ENCODE assay signal across 9 cellular contexts in genomic region chr9:119961774-119962408, GRCh38.
DNase-seq lines count a peak whose midpoint lies in the region; ATAC-seq, FAIRE-seq and TF ChIP-seq lines count a peak whose summit lies in the region.
"Had no signal": no experiment of that assay in that cellular context is flagged by ENCODE, and none has a peak within 500 bp of the region (broad histone marks: within the 10 kb centered on the region; RNA-seq: fewer than 3 reads in every experiment).

No MANE protein-coding gene starts in this region.

- TF ChIP-seq CTCF in AG10803 (conservative IDR thresholded peaks at IDR 0.05; ENCODE audit: low read length) (peak; percentile 58), WTC11 (IDR thresholded peaks at IDR 0.05) (peak; percentile 62; the same call in 1 of the 2 replicates)

- H3K27me3 ChIP-seq in H7 (ENCODE audit: control insufficient read depth, insufficient read depth, low read length) (no peaks in the 10 kb centered on the region), MG63 (no peaks in the 10 kb centered on the region)
- H3K27me3 ChIP-seq in CD8-positive, alpha-beta memory T cell (ENCODE audit: insufficient read depth, low read length, poor library complexity, severe bottlenecking): no peaks in the 10 kb centered on the region

- H3K36me3 ChIP-seq in H7 (replicated peaks; ENCODE audit: control insufficient read depth, insufficient read depth, low read length): no peaks in the 10 kb centered on the region
- H3K36me3 ChIP-seq in MG63: no peaks in the 10 kb centered on the region
- no peaks in the 10 kb centered on the region for H3K36me3 ChIP-seq in CD8-positive, alpha-beta memory T cell (ENCODE audit: insufficient read depth, low read length)

- H3K27ac Mint-ChIP-seq in WTC11: peak overlapping the region; percentile 22
- H3K27ac Mint-ChIP-seq in CD8-positive, alpha-beta memory T cell: no peak overlapping the region
- H3K27ac Mint-ChIP-seq: brain had no signal

- no peak overlapping the region for H3K4me3 Mint-ChIP-seq in WTC11
- H3K4me3 Mint-ChIP-seq in CD8-positive, alpha-beta memory T cell: no peak overlapping the region
- H3K4me3 Mint-ChIP-seq: brain had no signal

- H3K4me1 Mint-ChIP-seq in WTC11: peaks cover 38% of the 10 kb centered on the region
- no peaks in the 10 kb centered on the region for H3K4me1 Mint-ChIP-seq in CD8-positive, alpha-beta memory T cell

- H3K27me3 Mint-ChIP-seq in WTC11 (ENCODE audit: low read depth): peaks cover 3% of the 10 kb centered on the region; the same call in 1 of the 2 replicates
- H3K27me3 Mint-ChIP-seq in CD8-positive, alpha-beta memory T cell: peaks cover 7 to 9% of the 10 kb centered on the region in 2 donors

- no peak overlapping the region for H3K27ac ChIP-seq in CD8-positive, alpha-beta memory T cell (ENCODE audit: low read depth, low read length)

- POLR2A ChIA-PET in WTC11 (lab: Charles Lee): no interaction called here
- POLR2A ChIA-PET in CD8-positive, alpha-beta memory T cell (lab: Charles Lee): no interaction called here

- H3K4me3 ChIP-seq in AG10803 (ENCODE audit: low read length): no peak overlapping the region
- H3K4me3 ChIP-seq in H7 (ENCODE audit: insufficient read depth, low read depth, low read length): no peak overlapping the region
- H3K4me3 ChIP-seq in MG63: no peak overlapping the region
- H3K4me3 ChIP-seq in CD8-positive, alpha-beta memory T cell (ENCODE audit: low read length): no peak overlapping the region

- H3K4me1 ChIP-seq in CD8-positive, alpha-beta memory T cell (ENCODE audit: insufficient read depth, low read length): no peaks in the 10 kb centered on the region

- peaks cover 9% of the 10 kb centered on the region for H3K36me3 Mint-ChIP-seq in WTC11
- H3K36me3 Mint-ChIP-seq in CD8-positive, alpha-beta memory T cell: no peaks in the 10 kb centered on the region
- H3K36me3 Mint-ChIP-seq: brain had no signal

- H3K9me3 ChIP-seq in MG63: no peaks in the 10 kb centered on the region
- H3K9me3 ChIP-seq in CD8-positive, alpha-beta memory T cell (ENCODE audit: low read length): no peaks in the 10 kb centered on the region

- ATAC-seq in WTC11: peak; percentile 43

- peaks cover 9% of the 10 kb centered on the region for H3K9me3 Mint-ChIP-seq in WTC11
- peaks cover 0 to 5% (median 0%) of the 10 kb centered on the region in 5 donors for H3K9me3 Mint-ChIP-seq in CD8-positive, alpha-beta memory T cell

- FAIRE-seq in frontal cortex (lab: Jason Lieb, UNC): no peak

- DNase-seq in AG10803 (ENCODE audit: low read depth) (no peak), H7 (peak; percentile 79), WTC11 (ENCODE audit: low spot score) (peak; percentile 84), hepatic stellate cell (ENCODE audit: low spot score) (peak; percentile 63), KG1 (lab: John Stamatoyannopoulos, UW) (no peak), frontal cortex (ENCODE audit: low spot score in 2 of 2) (no peak), MG63 (no peak)
- DNase-seq in CD8-positive, alpha-beta memory T cell: no peak

- CTCF ChIA-PET in WTC11 (lab: Charles Lee): interaction anchor here (1.0 to 1.6 kb wide), 2 partner anchors 110 to 147 kb away, joined by 3 read pairs; no protein-coding TSS in a partner anchor
- CTCF ChIA-PET in CD8-positive, alpha-beta memory T cell (lab: Charles Lee): no interaction called here

TF ChIP-seq in WTC11, 78 proteins besides CTCF, POLR2A, EP300 and RAD21:
- TF ChIP-seq ZNF317 (CRISPR knock-in tag; IDR thresholded peaks at IDR 0.05; ENCODE audit: borderline replicate concordance, low read depth): peak; percentile 58; the same call in 1 of the 2 replicates
- no peak for TF ChIP-seq PRRX2 (CRISPR knock-in tag; IDR thresholded peaks at IDR 0.05)

Comparison
In these comparisons a context has a peak if more than half of its experiments do, and no peak if none do; other contexts are left out.
1. DNase-seq: peak in H7 (single experiment), WTC11 (single experiment) and hepatic stellate cell (single experiment); none in AG10803 (single experiment), KG1 (single experiment), frontal cortex (0 of 2), MG63 (single experiment) and CD8-positive, alpha-beta memory T cell (0 of 5).